ENCODE assay signal across 3 cellular contexts in genomic region chr7:130008941-130009847, GRCh38.
TF ChIP-seq lines count a peak whose summit lies in the region.

No MANE protein-coding gene starts in this region.

TF ChIP-seq in A549, 52 proteins besides CTCF, POLR2A, EP300 and RAD21:
- no peak for TF ChIP-seq HES2 (IDR thresholded peaks at IDR 0.05)
- 0 out of 2 replicates have a peak, but pooled peaks have one; percentile 25 for TF ChIP-seq HOXB13 (CRISPR knock-in tag; IDR thresholded peaks at IDR 0.05; ENCODE audit: low read depth)

TF ChIP-seq in IMR-90, 13 proteins besides CTCF, POLR2A, EP300 and RAD21:
- TF ChIP-seq, protein P1, sequence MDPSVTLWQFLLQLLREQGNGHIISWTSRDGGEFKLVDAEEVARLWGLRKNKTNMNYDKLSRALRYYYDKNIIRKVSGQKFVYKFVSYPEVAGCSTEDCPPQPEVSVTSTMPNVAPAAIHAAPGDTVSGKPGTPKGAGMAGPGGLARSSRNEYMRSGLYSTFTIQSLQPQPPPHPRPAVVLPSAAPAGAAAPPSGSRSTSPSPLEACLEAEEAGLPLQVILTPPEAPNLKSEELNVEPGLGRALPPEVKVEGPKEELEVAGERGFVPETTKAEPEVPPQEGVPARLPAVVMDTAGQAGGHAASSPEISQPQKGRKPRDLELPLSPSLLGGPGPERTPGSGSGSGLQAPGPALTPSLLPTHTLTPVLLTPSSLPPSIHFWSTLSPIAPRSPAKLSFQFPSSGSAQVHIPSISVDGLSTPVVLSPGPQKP (IDR thresholded peaks at IDR 0.05; ENCODE audit: borderline replicate concordance, low read depth, low read length) = no peak
- TF ChIP-seq RCOR1 (IDR thresholded peaks at IDR 0.05; ENCODE audit: insufficient replicate concordance, low read length) = peak; percentile 14

TF ChIP-seq in HepG2, 621 proteins besides CTCF, POLR2A, EP300 and RAD21 (continues in another document):
- peak; percentile 35; the same call in 1 of the 2 replicates for TF ChIP-seq ZNF768 (CRISPR knock-in tag; IDR thresholded peaks at IDR 0.05)
- no peak for TF ChIP-seq ZBTB25 (CRISPR knock-in tag; IDR thresholded peaks at IDR 0.05)
- no peak for TF ChIP-seq HMG20B (CRISPR knock-in tag; conservative IDR thresholded peaks at IDR 0.05)
- no peak for TF ChIP-seq GABPA (IDR thresholded peaks at IDR 0.05; ENCODE audit: low read depth, low read length)
- TF ChIP-seq GABPA (CRISPR knock-in tag; IDR thresholded peaks at IDR 0.05; ENCODE audit: low read depth) = no peak
- TF ChIP-seq ARNTL (CRISPR knock-in tag; IDR thresholded peaks at IDR 0.05) = no peak
- peak; percentile 63 for TF ChIP-seq ZNF629 (CRISPR knock-in tag; conservative IDR thresholded peaks at IDR 0.05)
- no peak for TF ChIP-seq ZNF773 (CRISPR knock-in tag; IDR thresholded peaks at IDR 0.05; ENCODE audit: borderline replicate concordance)
- TF ChIP-seq ZNF546 (CRISPR knock-in tag; conservative IDR thresholded peaks at IDR 0.05) = no peak
- TF ChIP-seq MTA3 (CRISPR knock-in tag; IDR thresholded peaks at IDR 0.05) = no peak
- TF ChIP-seq ZNF530 (CRISPR knock-in tag; IDR thresholded peaks at IDR 0.05; ENCODE audit: low read depth) = no peak
- peak; percentile 69 for TF ChIP-seq HOXA3 (CRISPR knock-in tag; IDR thresholded peaks at IDR 0.05)
- no peak for TF ChIP-seq FOXA3 (CRISPR knock-in tag; IDR thresholded peaks at IDR 0.05)
- no peak for TF ChIP-seq THRA (CRISPR knock-in tag; IDR thresholded peaks at IDR 0.05; ENCODE audit: borderline replicate concordance)
- no peak for TF ChIP-seq PAXIP1 (CRISPR knock-in tag; conservative IDR thresholded peaks at IDR 0.05)
- TF ChIP-seq GATAD1 (CRISPR knock-in tag; IDR thresholded peaks at IDR 0.05) = no peak
- no peak for TF ChIP-seq ZNF10 (CRISPR knock-in tag; IDR thresholded peaks at IDR 0.05; ENCODE audit: borderline replicate concordance, low read depth)
- TF ChIP-seq KAT8 (CRISPR knock-in tag; IDR thresholded peaks at IDR 0.05) = peak; percentile 49; the same call in 1 of the 2 replicates
- TF ChIP-seq ZFX (CRISPR knock-in tag; IDR thresholded peaks at IDR 0.05; ENCODE audit: low read depth) = peak; percentile 88
- no peak for TF ChIP-seq SYNCRIP (IDR thresholded peaks at IDR 0.05; ENCODE audit: insufficient read depth, low read depth, low read length)
- peak; percentile 19; the same call in 1 of the 2 replicates for TF ChIP-seq MYC (CRISPR knock-in tag; IDR thresholded peaks at IDR 0.05; ENCODE audit: borderline replicate concordance)
- TF ChIP-seq, protein P2, sequence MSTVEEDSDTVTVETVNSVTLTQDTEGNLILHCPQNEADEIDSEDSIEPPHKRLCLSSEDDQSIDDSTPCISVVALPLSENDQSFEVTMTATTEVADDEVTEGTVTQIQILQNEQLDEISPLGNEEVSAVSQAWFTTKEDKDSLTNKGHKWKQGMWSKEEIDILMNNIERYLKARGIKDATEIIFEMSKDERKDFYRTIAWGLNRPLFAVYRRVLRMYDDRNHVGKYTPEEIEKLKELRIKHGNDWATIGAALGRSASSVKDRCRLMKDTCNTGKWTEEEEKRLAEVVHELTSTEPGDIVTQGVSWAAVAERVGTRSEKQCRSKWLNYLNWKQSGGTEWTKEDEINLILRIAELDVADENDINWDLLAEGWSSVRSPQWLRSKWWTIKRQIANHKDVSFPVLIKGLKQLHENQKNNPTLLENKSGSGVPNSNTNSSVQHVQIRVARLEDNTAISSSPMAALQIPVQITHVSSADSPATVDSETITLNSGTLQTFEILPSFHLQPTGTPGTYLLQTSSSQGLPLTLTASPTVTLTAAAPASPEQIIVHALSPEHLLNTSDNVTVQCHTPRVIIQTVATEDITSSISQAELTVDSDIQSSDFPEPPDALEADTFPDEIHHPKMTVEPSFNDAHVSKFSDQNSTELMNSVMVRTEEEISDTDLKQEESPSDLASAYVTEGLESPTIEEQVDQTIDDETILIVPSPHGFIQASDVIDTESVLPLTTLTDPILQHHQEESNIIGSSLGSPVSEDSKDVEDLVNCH (CRISPR knock-in tag; IDR thresholded peaks at IDR 0.05) = no peak
- no peak for TF ChIP-seq NCOA5 (CRISPR knock-in tag; IDR thresholded peaks at IDR 0.05)
- TF ChIP-seq ZKSCAN8 (CRISPR knock-in tag; IDR thresholded peaks at IDR 0.05; ENCODE audit: borderline replicate concordance) = no peak
- TF ChIP-seq EHMT2 (IDR thresholded peaks at IDR 0.05; ENCODE audit: borderline replicate concordance, low read depth, low read length) = no peak
- TF ChIP-seq, protein P3, sequence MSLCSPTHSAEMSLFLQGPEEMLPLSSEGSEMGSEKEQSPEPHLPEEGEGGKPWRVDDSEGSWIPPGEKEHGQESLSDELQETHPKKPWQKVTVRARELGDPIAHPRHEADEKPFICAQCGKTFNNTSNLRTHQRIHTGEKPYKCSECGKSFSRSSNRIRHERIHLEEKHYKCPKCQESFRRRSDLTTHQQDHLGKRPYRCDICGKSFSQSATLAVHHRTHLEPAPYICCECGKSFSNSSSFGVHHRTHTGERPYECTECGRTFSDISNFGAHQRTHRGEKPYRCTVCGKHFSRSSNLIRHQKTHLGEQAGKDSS (CRISPR knock-in tag; IDR thresholded peaks at IDR 0.05; ENCODE audit: borderline replicate concordance, low read depth) = no peak
- no peak for TF ChIP-seq ZNF207 (IDR thresholded peaks at IDR 0.05; ENCODE audit: borderline replicate concordance)
- peak; percentile 53; the same call in 1 of the 2 replicates for TF ChIP-seq ZBTB21 (CRISPR knock-in tag; IDR thresholded peaks at IDR 0.05)
- TF ChIP-seq, protein P4, sequence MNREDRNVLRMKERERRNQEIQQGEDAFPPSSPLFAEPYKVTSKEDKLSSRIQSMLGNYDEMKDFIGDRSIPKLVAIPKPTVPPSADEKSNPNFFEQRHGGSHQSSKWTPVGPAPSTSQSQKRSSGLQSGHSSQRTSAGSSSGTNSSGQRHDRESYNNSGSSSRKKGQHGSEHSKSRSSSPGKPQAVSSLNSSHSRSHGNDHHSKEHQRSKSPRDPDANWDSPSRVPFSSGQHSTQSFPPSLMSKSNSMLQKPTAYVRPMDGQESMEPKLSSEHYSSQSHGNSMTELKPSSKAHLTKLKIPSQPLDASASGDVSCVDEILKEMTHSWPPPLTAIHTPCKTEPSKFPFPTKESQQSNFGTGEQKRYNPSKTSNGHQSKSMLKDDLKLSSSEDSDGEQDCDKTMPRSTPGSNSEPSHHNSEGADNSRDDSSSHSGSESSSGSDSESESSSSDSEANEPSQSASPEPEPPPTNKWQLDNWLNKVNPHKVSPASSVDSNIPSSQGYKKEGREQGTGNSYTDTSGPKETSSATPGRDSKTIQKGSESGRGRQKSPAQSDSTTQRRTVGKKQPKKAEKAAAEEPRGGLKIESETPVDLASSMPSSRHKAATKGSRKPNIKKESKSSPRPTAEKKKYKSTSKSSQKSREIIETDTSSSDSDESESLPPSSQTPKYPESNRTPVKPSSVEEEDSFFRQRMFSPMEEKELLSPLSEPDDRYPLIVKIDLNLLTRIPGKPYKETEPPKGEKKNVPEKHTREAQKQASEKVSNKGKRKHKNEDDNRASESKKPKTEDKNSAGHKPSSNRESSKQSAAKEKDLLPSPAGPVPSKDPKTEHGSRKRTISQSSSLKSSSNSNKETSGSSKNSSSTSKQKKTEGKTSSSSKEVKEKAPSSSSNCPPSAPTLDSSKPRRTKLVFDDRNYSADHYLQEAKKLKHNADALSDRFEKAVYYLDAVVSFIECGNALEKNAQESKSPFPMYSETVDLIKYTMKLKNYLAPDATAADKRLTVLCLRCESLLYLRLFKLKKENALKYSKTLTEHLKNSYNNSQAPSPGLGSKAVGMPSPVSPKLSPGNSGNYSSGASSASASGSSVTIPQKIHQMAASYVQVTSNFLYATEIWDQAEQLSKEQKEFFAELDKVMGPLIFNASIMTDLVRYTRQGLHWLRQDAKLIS (CRISPR knock-in tag; IDR thresholded peaks at IDR 0.05) = no peak
- TF ChIP-seq NFE2L2 (IDR thresholded peaks at IDR 0.05; ENCODE audit: low read length) = no peak
- no peak for TF ChIP-seq LCORL (IDR thresholded peaks at IDR 0.05)
- TF ChIP-seq LCORL (CRISPR knock-in tag; IDR thresholded peaks at IDR 0.05) = no peak
- TF ChIP-seq ZNF292 (CRISPR knock-in tag; IDR thresholded peaks at IDR 0.05; ENCODE audit: borderline replicate concordance, low read depth) = peak; percentile 14; the same call in 1 of the 2 replicates
- TF ChIP-seq RXRA (CRISPR knock-in tag; IDR thresholded peaks at IDR 0.05) = 0 out of 2 replicates have a peak, but pooled peaks have one; percentile 33
- no peak for TF ChIP-seq ZNF7 (CRISPR knock-in tag; IDR thresholded peaks at IDR 0.05)
- no peak for TF ChIP-seq ZZZ3 (CRISPR knock-in tag; IDR thresholded peaks at IDR 0.05; ENCODE audit: borderline replicate concordance)
- TF ChIP-seq ZNF644 (CRISPR knock-in tag; IDR thresholded peaks at IDR 0.05; ENCODE audit: low read depth) = peak; percentile 25; the same call in 1 of the 2 replicates
- TF ChIP-seq SP4 (CRISPR knock-in tag; IDR thresholded peaks at IDR 0.05) = 0 out of 2 replicates have a peak, but pooled peaks have one; percentile 22
- no peak for TF ChIP-seq FOXC1 (CRISPR knock-in tag; IDR thresholded peaks at IDR 0.05; ENCODE audit: borderline replicate concordance)
- TF ChIP-seq KAT2B (IDR thresholded peaks at IDR 0.05; ENCODE audit: borderline replicate concordance, low read depth, low read length) = no peak
- no peak for TF ChIP-seq TAF1 (CRISPR knock-in tag; IDR thresholded peaks at IDR 0.05)
- peak; percentile 23; the same call in 1 of the 2 replicates for TF ChIP-seq TFAP4 (IDR thresholded peaks at IDR 0.05; ENCODE audit: borderline replicate concordance, low read depth)
- no peak for TF ChIP-seq PRDM10 (CRISPR knock-in tag; IDR thresholded peaks at IDR 0.05; ENCODE audit: low read depth)
- TF ChIP-seq YY1 (IDR thresholded peaks at IDR 0.05; ENCODE audit: insufficient read depth, insufficient replicate concordance, low read depth, low read length) = peak; percentile 59
